ENCODE assay signal across 8 cellular contexts in genomic region chr1:78101514-78101913, GRCh38. TPM values are rescaled to one million over a fixed set of nuclear protein-coding genes. Genes with fewer than 3 reads are reported as not detected.
DNase-seq lines count a peak whose midpoint lies in the region; ATAC-seq and TF ChIP-seq lines count a peak whose summit lies in the region.

No MANE protein-coding gene starts in this region.

- 44% methylated on average over 2 of the region's 2 CpGs for WGBS in suprapubic skin

- H3K9me3 ChIP-seq in lower lobe of right lung (no peaks in the 10 kb centered on the region), suprapubic skin (no peaks in the 10 kb centered on the region)

- H3K36me3 ChIP-seq in lower lobe of right lung (no peaks in the 10 kb centered on the region), suprapubic skin (no peaks in the 10 kb centered on the region)

- TF ChIP-seq CTCF in lower lobe of right lung (IDR thresholded peaks at IDR 0.05) (no peak), suprapubic skin (IDR thresholded peaks at IDR 0.05) (no peak)

- intact Hi-C loops in lower lobe of right lung (cut with DNase I) = no loop called here

- in situ Hi-C loops in ACHN (cut with HindIII; ENCODE audit: low pct_ligation_motif_present, low pct_unique_long_range_greater_than_20kb, low sequenced_read_pairs) = no loop called here

- H3K4me1 ChIP-seq in lower lobe of right lung (peaks cover 4% of the 10 kb centered on the region), suprapubic skin (no peaks in the 10 kb centered on the region)

- peak; percentile 93 for DNase-seq in ACHN
- DNase-seq in M059J (ENCODE audit: low read depth) = peak; percentile 98
- peak; percentile 95 to 98 for DNase-seq in dermis microvascular lymphatic vessel endothelial cell (ENCODE audit: low read depth in 2 of 2)
- DNase-seq in lower lobe of right lung = no peak
- no peak for DNase-seq in suprapubic skin (ENCODE audit: low spot score in 2 of 2)
- no peak for DNase-seq in activated naive CD4-positive, alpha-beta T cell (lab: John Stamatoyannopoulos, UW)

- no peak for TF ChIP-seq EP300 in suprapubic skin (IDR thresholded peaks at IDR 0.05)

- ATAC-seq in lower lobe of right lung (peak; percentile 61 to 90), HG03565 (IDR thresholded peaks at IDR 0.05; ENCODE audit: unreplicated experiment) (no peak), GM19023 (IDR thresholded peaks at IDR 0.05; ENCODE audit: unreplicated experiment) (no peak)

- H3K4me3 ChIP-seq in lower lobe of right lung (no peak overlapping the region), suprapubic skin (no peak overlapping the region)

- H3K27ac ChIP-seq in lower lobe of right lung (no peak overlapping the region), suprapubic skin (no peak overlapping the region)

- H3K27me3 ChIP-seq in lower lobe of right lung (ENCODE audit: low read depth) = no peaks in the 10 kb centered on the region
- H3K27me3 ChIP-seq in suprapubic skin = no peaks in the 10 kb centered on the region

- no peak for TF ChIP-seq POLR2A in suprapubic skin (IDR thresholded peaks at IDR 0.05)

RNA-seq across cellular contexts. Expression of gene GIPC2, which starts 55.7 kb away (rescaled TPM):
- total RNA-seq in M059J (2014; rRNA removed; shearing (Covaris generic)) = 1.0 and 1.7 TPM in 2 replicates
- total RNA-seq in dermis microvascular lymphatic vessel endothelial cell (31.9 and 37.2 TPM in 2 replicates), lower lobe of right lung (2.9 TPM), suprapubic skin (1 to 10 TPM; 4.2 to 5.9 (median 4.5) TPM)

Comparison
In these comparisons a context has a peak if more than half of its experiments do, and no peak if none do; other contexts are left out.
1. DNase-seq: peak in ACHN (single experiment), M059J (single experiment) and dermis microvascular lymphatic vessel endothelial cell (2 of 2); none in lower lobe of right lung (single experiment), suprapubic skin (0 of 2) and activated naive CD4-positive, alpha-beta T cell (0 of 4).
2. ATAC-seq: peak in lower lobe of right lung (2 of 2); none in HG03565 (single experiment) and GM19023 (single experiment).